In genomic region chr1:1148569-1148968, GRCh38 we compare ENCODE assay signal across 2 cellular contexts.
TF ChIP-seq lines count a peak whose summit lies in the region.

No MANE protein-coding gene starts in this region.

TF ChIP-seq in HEK293, 187 proteins besides CTCF, POLR2A, EP300 and RAD21:
- peak; percentile 55 for TF ChIP-seq ZFHX2 (tag by site-specific recombination; conservative IDR thresholded peaks at IDR 0.05)
- TF ChIP-seq FEZF1 (tag by site-specific recombination; IDR thresholded peaks at IDR 0.05): no peak
- TF ChIP-seq EGR2 (tag by site-specific recombination; IDR thresholded peaks at IDR 0.05; ENCODE audit: low read depth): peak; percentile 31; the same call in 1 of the 2 replicates

TF ChIP-seq in H1, 55 proteins besides CTCF, POLR2A, EP300 and RAD21:
- no peak for TF ChIP-seq SIRT6 (IDR thresholded peaks at IDR 0.05; ENCODE audit: low read length)
- TF ChIP-seq CHD7 (IDR thresholded peaks at IDR 0.05; ENCODE audit: insufficient replicate concordance, low read length): no peak
- TF ChIP-seq GABPA (IDR thresholded peaks at IDR 0.05; ENCODE audit: borderline replicate concordance, insufficient read depth, low read length): 0 out of 2 replicates have a peak, but pooled peaks have one; percentile 39
- 0 out of 2 replicates have a peak, but pooled peaks have one; percentile 20 for TF ChIP-seq MAX (IDR thresholded peaks at IDR 0.05)
